ENCODE assay signal across 9 cellular contexts in genomic region chr9:34994429-34995287, GRCh38. TPM values are rescaled to one million over a fixed set of nuclear protein-coding genes. Genes with fewer than 3 reads are reported as not detected.
DNase-seq lines count a peak whose midpoint lies in the region; ATAC-seq and TF ChIP-seq lines count a peak whose summit lies in the region.
"Had no signal": no experiment of that assay in that cellular context is flagged by ENCODE, and none has a peak within 500 bp of the region (broad histone marks: within the 10 kb centered on the region; RNA-seq: fewer than 3 reads in every experiment).

No MANE protein-coding gene starts in this region.

- H3K4me1 Mint-ChIP-seq in progenitor cell of endocrine pancreas (ENCODE audit: low read depth) = peaks cover 20% of the 10 kb centered on the region

- H3K4me3 ChIP-seq in HUES6 (ENCODE audit: low read depth, low read length) = peak overlapping the region; percentile 25; the same call in 1 of the 2 replicates

- no peaks in the 10 kb centered on the region for H3K27me3 ChIP-seq in HUES6 (ENCODE audit: control insufficient read depth, insufficient read depth, low read length)
- no peaks in the 10 kb centered on the region for H3K27me3 ChIP-seq in foreskin keratinocyte

- H3K36me3 ChIP-seq in HUES6 (ENCODE audit: control insufficient read depth, insufficient read depth, low read length) = peaks cover 36% of the 10 kb centered on the region

- H3K27me3 Mint-ChIP-seq in progenitor cell of endocrine pancreas = no peaks in the 10 kb centered on the region

- peak; percentile 82 for TF ChIP-seq CTCF in foreskin keratinocyte (conservative IDR thresholded peaks at IDR 0.05)
- TF ChIP-seq CTCF in progenitor cell of endocrine pancreas (IDR thresholded peaks at IDR 0.05; ENCODE audit: unreplicated experiment) = peak; percentile 68

- H3K9me3 ChIP-seq in HUES6 (ENCODE audit: control insufficient read depth, insufficient read depth, low read depth, low read length) = no peaks in the 10 kb centered on the region

- ATAC-seq in SK-N-SH treated with all-trans-retinoic acid at 6 μM for 48 hours = peak; percentile 62
- ATAC-seq in foreskin keratinocyte = peak; percentile 19
- ATAC-seq in GM19455 (IDR thresholded peaks at IDR 0.05; ENCODE audit: unreplicated experiment) = no peak

- H3K9me3 Mint-ChIP-seq in progenitor cell of endocrine pancreas (ENCODE audit: low read depth) = no peaks in the 10 kb centered on the region

- DNase-seq in DMS114 treated with DMSO at 0.1 percent for 48 hours (lab: John Stamatoyannopoulos, UW; ENCODE audit: unreplicated experiment) (peak; percentile 11), foreskin keratinocyte (peak in 1 of 2 donors; percentile 44), progenitor cell of endocrine pancreas (ENCODE audit: low spot score, unreplicated experiment) (no peak), NK-92 (lab: John Stamatoyannopoulos, UW; ENCODE audit: unreplicated experiment) (no peak)
- DNase-seq in stimulated activated CD4-positive, alpha-beta T cell treated with anti-CD3 and anti-CD28 coated beads, Interleukin-15, amount 100 ng/mL, for 24 hours = no peak

- no peak overlapping the region for H3K4me3 Mint-ChIP-seq in progenitor cell of endocrine pancreas (ENCODE audit: low read depth)

- H3K36me3 Mint-ChIP-seq in progenitor cell of endocrine pancreas (ENCODE audit: insufficient read depth) = peaks cover 10% of the 10 kb centered on the region

- peak overlapping the region; percentile 18 for H3K27ac Mint-ChIP-seq in progenitor cell of endocrine pancreas

- peak overlapping the region; percentile 83 for H3K9ac ChIP-seq in HUES6 (ENCODE audit: low read length)

- H3K4me1 ChIP-seq in HUES6 (ENCODE audit: control insufficient read depth, insufficient read depth, low read length) (peaks cover 61% of the 10 kb centered on the region), foreskin keratinocyte (peaks cover 11% of the 10 kb centered on the region)

- H3K27ac ChIP-seq in HUES6 (ENCODE audit: low read depth, low read length) (peak overlapping the region; percentile 88; the same call in 1 of the 2 replicates), foreskin keratinocyte (no peak overlapping the region)

TF ChIP-seq in SK-N-SH treated with all-trans-retinoic acid at 6 μM for 48 hours, 23 proteins besides CTCF, POLR2A, EP300 and RAD21:
- TF ChIP-seq CSDC2 (CRISPR knock-in tag; IDR thresholded peaks at IDR 0.05) = no peak
- TF ChIP-seq SNAI2 (CRISPR knock-in tag; IDR thresholded peaks at IDR 0.05) = no peak
- TF ChIP-seq TOX (CRISPR knock-in tag; IDR thresholded peaks at IDR 0.05; ENCODE audit: borderline replicate concordance) = no peak
- no peak for TF ChIP-seq CREB5 (CRISPR knock-in tag; IDR thresholded peaks at IDR 0.05; ENCODE audit: low read depth)

RNA-seq across cellular contexts. Expression of gene DNAJB5, which starts 5.1 kb away (rescaled TPM):
- total RNA-seq in foreskin keratinocyte (11.6 and 12.9 TPM in 2 replicates), progenitor cell of endocrine pancreas (12.4 and 15.4 TPM in 2 replicates)
- polyA plus RNA-seq in foreskin keratinocyte = 10.4 and 10.6 TPM in 2 replicates

RNA-seq across cellular contexts. Expression of gene PHF24, which starts 36.6 kb away (rescaled TPM):
- total RNA-seq in foreskin keratinocyte = 0.11 and 0.54 TPM in 2 replicates
- polyA plus RNA-seq in foreskin keratinocyte = 0.04 and 0.06 TPM in 2 replicates
- 0.29 and 0.38 TPM in 2 replicates for total RNA-seq in progenitor cell of endocrine pancreas
- total RNA-seq: activated CD8-positive, alpha-beta memory T cell treated with anti-CD3 and anti-CD28 coated beads for 36 hours had no signal
